Comparison of ENCODE assay signal across 8 cellular contexts in the genomic region with DNA sequence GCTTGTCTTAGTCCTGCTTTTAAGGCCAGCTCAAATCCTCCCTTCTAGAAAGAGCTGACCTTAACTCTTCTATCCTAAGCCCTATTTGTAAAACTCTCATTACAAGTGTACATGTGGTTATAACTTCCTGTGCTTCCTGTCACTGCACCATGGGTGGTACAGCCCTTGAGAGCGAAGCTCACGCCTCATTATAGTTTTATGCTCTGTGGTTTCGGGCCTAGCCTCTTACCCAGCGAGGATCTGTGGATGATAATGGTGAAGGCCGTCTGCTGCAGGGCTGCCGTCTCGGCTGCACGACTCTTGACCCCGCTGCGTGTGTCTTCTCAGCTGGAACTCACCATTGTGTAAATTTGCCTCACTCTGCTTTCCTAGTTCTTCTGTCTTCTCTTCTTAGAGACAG.
DNase-seq lines count a peak whose midpoint lies in the region; ATAC-seq and TF ChIP-seq lines count a peak whose summit lies in the region.

No MANE protein-coding gene starts in this region.

- H3K27ac ChIP-seq in ACC112 (ENCODE audit: low read depth, low read length) (peak overlapping the region; percentile 71), mesodermal cell (ENCODE audit: low read depth, low read length, severe bottlenecking) (peak overlapping the region; percentile 62)

- peak; percentile 79 for ATAC-seq in GM19372 (IDR thresholded peaks at IDR 0.05; ENCODE audit: low read depth, unreplicated experiment)
- ATAC-seq in HG03558 (IDR thresholded peaks at IDR 0.05; ENCODE audit: extremely low read depth, unreplicated experiment): peak; percentile 88
- no peak for ATAC-seq in HG02798 (IDR thresholded peaks at IDR 0.05; ENCODE audit: poor library complexity, unreplicated experiment)
- ATAC-seq in HG02571 (IDR thresholded peaks at IDR 0.05; ENCODE audit: unreplicated experiment): no peak

- no peaks in the 10 kb centered on the region for H3K9me3 ChIP-seq in mesodermal cell (ENCODE audit: control insufficient read depth, low read length)

- peak; percentile 12 for DNase-seq in activated CD4-positive, alpha-beta T cell treated with anti-CD3 and anti-CD28 coated beads, Interleukin-2, amount 50 U/mL, for 1 hour
- no peak for DNase-seq in GM20000 (ENCODE audit: low spot score)

- peaks cover 16% of the 10 kb centered on the region for H3K4me1 ChIP-seq in ACC112 (ENCODE audit: control insufficient read depth, insufficient read depth, low read length, unreplicated experiment)
- H3K4me1 ChIP-seq in mesodermal cell (ENCODE audit: control insufficient read depth, insufficient read depth, low read length, poor library complexity, severe bottlenecking): peaks cover 16% of the 10 kb centered on the region

- H2AFZ ChIP-seq in ACC112 (ENCODE audit: low read length, unreplicated experiment): no peak overlapping the region

- no peaks in the 10 kb centered on the region for H3K27me3 ChIP-seq in ACC112 (ENCODE audit: insufficient read depth, low read length)

- WGBS in mesodermal cell (ENCODE audit: insufficient coverage in 2 of 2), 2 experiments: 89 to 90% methylated on average over 6 to 9 of the region's 10 CpGs

- peaks cover 6% of the 10 kb centered on the region for H3K79me2 ChIP-seq in ACC112 (ENCODE audit: control insufficient read depth, insufficient read depth, low read length, unreplicated experiment)

- H3K36me3 ChIP-seq in ACC112 (ENCODE audit: insufficient read depth, low read length) (peaks cover 16% of the 10 kb centered on the region), mesodermal cell (ENCODE audit: control insufficient read depth, insufficient read depth, low read length) (peaks cover 74% of the 10 kb centered on the region)

- H3K4me3 ChIP-seq in ACC112 (ENCODE audit: low read depth, low read length) (no peak overlapping the region), mesodermal cell (ENCODE audit: extremely low read depth, insufficient read depth, low read length, poor library complexity, severe bottlenecking) (no peak overlapping the region)

- TF ChIP-seq CTCF in GM20000 (IDR thresholded peaks at IDR 0.05; ENCODE audit: extremely low read depth, missing control alignments): no peak

Comparison
In these comparisons a context has a peak if more than half of its experiments do, and no peak if none do; other contexts are left out.
1. ATAC-seq: peak in GM19372 (single experiment) and HG03558 (single experiment); none in HG02798 (single experiment) and HG02571 (single experiment).